Comparison of ENCODE assay signal across 8 cellular contexts in the genomic region with DNA sequence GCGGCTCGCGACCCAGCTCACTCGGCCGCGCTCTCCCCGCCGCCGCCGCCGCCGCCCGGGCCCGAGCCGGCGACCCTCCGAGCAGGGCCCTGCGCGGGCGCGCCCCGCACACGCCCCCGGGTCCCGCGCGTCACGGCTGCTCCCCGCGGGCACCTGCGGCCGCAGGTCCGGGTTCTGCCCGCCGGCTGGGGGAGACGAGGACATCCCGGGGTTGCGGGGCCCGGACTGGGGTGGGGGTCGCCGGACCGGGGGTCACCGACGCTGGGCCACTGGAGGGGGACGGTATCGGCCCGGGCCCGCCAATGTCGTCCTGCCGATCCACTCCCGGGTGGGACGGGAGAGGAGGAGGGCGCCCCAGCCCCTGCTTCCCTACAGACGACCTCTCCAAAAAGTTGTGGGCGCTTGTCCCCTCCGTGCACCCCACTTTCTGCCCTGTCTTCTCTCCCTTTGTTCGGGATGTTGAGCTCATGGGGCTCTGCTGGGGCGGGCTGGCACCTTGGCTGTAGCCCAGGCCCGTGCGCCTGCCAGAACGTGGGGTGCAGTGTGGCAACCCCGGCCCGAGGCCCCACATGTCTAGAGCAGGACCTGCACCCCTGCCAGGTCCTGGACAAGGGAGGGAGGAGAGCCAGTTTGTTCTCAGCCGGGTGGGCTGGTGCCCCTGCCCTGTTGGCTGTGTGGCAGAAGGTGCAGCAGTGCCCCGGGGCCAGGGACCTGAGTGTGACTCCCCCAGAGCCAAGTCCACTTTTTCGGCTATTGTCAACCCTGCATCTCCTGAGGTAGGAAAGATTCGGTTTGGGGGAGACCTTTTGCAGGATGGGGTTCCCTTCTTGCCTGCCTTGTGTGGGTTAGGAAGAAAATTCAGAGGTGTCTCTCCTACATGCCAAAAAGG. TPM values are rescaled to one million over a fixed set of nuclear protein-coding genes. Genes with fewer than 3 reads are reported as not detected.
DNase-seq lines count a peak whose midpoint lies in the region; ATAC-seq, FAIRE-seq and TF ChIP-seq lines count a peak whose summit lies in the region.

No MANE protein-coding gene starts in this region.

- H2BK5ac ChIP-seq in IMR-90 (ENCODE audit: low read depth, low read length, poor library complexity, severe bottlenecking), result no peak overlapping the region

- peak overlapping the region; percentile 31; the same call in 1 of the 2 replicates for H3K23ac ChIP-seq in IMR-90 (ENCODE audit: low read depth, low read length)

- H2BK20ac ChIP-seq in IMR-90 (ENCODE audit: low read depth, low read length), result no peak overlapping the region

- H3K4me1 ChIP-seq in IMR-90 (ENCODE audit: control insufficient read depth, insufficient read depth, low read length) (peaks cover 16% of the 10 kb centered on the region), GM12878 (ENCODE audit: control insufficient read depth, insufficient read depth, low read length) (peaks cover 24% of the 10 kb centered on the region), thymus (ENCODE audit: control insufficient read depth, insufficient read depth, low read length) (peaks cover 28% of the 10 kb centered on the region)

- ATAC-seq in IMR-90 (ENCODE audit: low read depth) (peak; percentile 28), GM12878 (peak; percentile 38), left lobe of liver (peak; percentile 3), HG03196 (IDR thresholded peaks at IDR 0.05; ENCODE audit: unreplicated experiment) (no peak), GM18517 (IDR thresholded peaks at IDR 0.05; ENCODE audit: unreplicated experiment) (no peak), HG03442 (IDR thresholded peaks at IDR 0.05; ENCODE audit: unreplicated experiment) (no peak)

- H3K4ac ChIP-seq in IMR-90 (ENCODE audit: low read depth, low read length), result peak overlapping the region; percentile 49; the same call in 1 of the 2 replicates

- TF ChIP-seq CTCF in IMR-90 (conservative IDR thresholded peaks at IDR 0.05; ENCODE audit: low read depth, low read length) (no peak), GM12878 (IDR thresholded peaks at IDR 0.05 in 2 of 3, conservative IDR thresholded peaks at IDR 0.05 in 1 of 3; ENCODE audit: control insufficient read depth in 2 of 3, extremely low read depth in 1 of 3, insufficient read depth in 1 of 3, low read depth in 3 of 3, low read length in 3 of 3) (no peak)

- peaks cover 2% of the 10 kb centered on the region; the same call in 1 of the 2 replicates for H3K9me3 ChIP-seq in IMR-90 (ENCODE audit: control insufficient read depth, insufficient read depth, low read length)
- no peaks in the 10 kb centered on the region; the same call in 2 of the 3 replicates for H3K9me3 ChIP-seq in GM12878 (replicated peaks; ENCODE audit: control insufficient read depth, insufficient read depth, low read length)
- no peaks in the 10 kb centered on the region for H3K9me3 ChIP-seq in thymus (ENCODE audit: control insufficient read depth)

- H4K91ac ChIP-seq in IMR-90 (ENCODE audit: insufficient read depth, low read depth, low read length), result no peak overlapping the region; the same call in 1 of the 2 replicates

- SMC1A ChIA-PET in GM12878 (lab: Charles Lee; ENCODE audit: uncharacterized antibody, unreplicated experiment), result no interaction called here

- H4K5ac ChIP-seq in IMR-90 (ENCODE audit: low read depth, low read length), result no peak overlapping the region

- DNase-seq in D341Med (ENCODE audit: low spot score) (peak; percentile 79), IMR-90 (no peak), GM12878 (ENCODE audit: low read depth, low spot score) (no peak), left lobe of liver (ENCODE audit: low spot score) (no peak)

- BruUV-seq in IMR-90 (replicated peaks; lab: Mats Ljungman, UMichigan) (no TSS peak), GM12878 (replicated peaks; lab: Mats Ljungman, UMichigan) (TSS peak; percentile 50)

- TF ChIP-seq RAD21 in IMR-90 (IDR thresholded peaks at IDR 0.05; ENCODE audit: low read length) (no peak), GM12878 (IDR thresholded peaks at IDR 0.05; ENCODE audit: insufficient read depth, low read depth, low read length) (no peak)

- dilution Hi-C loops in IMR-90 (cut with HindIII; ENCODE audit: low sequenced_read_pairs, unreplicated experiment), result no loop called here

- no peaks in the 10 kb centered on the region; the same call in 1 of the 2 replicates for H3K79me2 ChIP-seq in GM12878 (ENCODE audit: control insufficient read depth, insufficient read depth, low read length)

- no peak for TF ChIP-seq EP300 in GM12878 (IDR thresholded peaks at IDR 0.05; ENCODE audit: borderline replicate concordance in 1 of 2, control insufficient read depth in 1 of 2, low read depth in 2 of 2, low read length in 2 of 2)

- H3K56ac ChIP-seq in IMR-90 (ENCODE audit: extremely low read depth, insufficient read depth, low read length), result no peak overlapping the region

- no peak for TF ChIP-seq POLR2A in IMR-90 (IDR thresholded peaks at IDR 0.05; ENCODE audit: low read depth, low read length)
- no peak for TF ChIP-seq POLR2A in GM12878 (IDR thresholded peaks at IDR 0.05; ENCODE audit: low read depth, low read length)

- peak overlapping the region; percentile 75; the same call in 1 of the 2 replicates for H3K14ac ChIP-seq in IMR-90 (replicated peaks; ENCODE audit: low read depth, low read length)

- peak overlapping the region in 1 of 2 experiments; percentile 13; a peak in 1 of 4 replicates for H4K8ac ChIP-seq in IMR-90 (ENCODE audit: low read depth in 2 of 2, low read length in 2 of 2)

- no peak overlapping the region for H2BK15ac ChIP-seq in IMR-90 (ENCODE audit: low read depth, low read length)

- H3K36me3 ChIP-seq in IMR-90 (ENCODE audit: control insufficient read depth, insufficient read depth, low read length), result no peaks in the 10 kb centered on the region
- H3K36me3 ChIP-seq in GM12878 (ENCODE audit: control insufficient read depth in 2 of 2, insufficient read depth in 2 of 2, low read length in 1 of 2), result no peaks in the 10 kb centered on the region
- H3K36me3 ChIP-seq in thymus (ENCODE audit: control insufficient read depth, insufficient read depth), result no peaks in the 10 kb centered on the region

- H3K27me3 ChIP-seq in IMR-90 (ENCODE audit: control insufficient read depth, insufficient read depth, low read length) (peaks cover 11% of the 10 kb centered on the region; the same call in 1 of the 2 replicates), GM12878 (replicated peaks in 1 of 2; ENCODE audit: control insufficient read depth in 2 of 2, insufficient read depth in 2 of 2, low read length in 1 of 2) (no peaks in the 10 kb centered on the region; a peak in 1 of 4 replicates), thymus (ENCODE audit: control insufficient read depth, insufficient read depth) (no peaks in the 10 kb centered on the region)

- H4K20me1 ChIP-seq in IMR-90 (ENCODE audit: insufficient read depth, low read length) (peaks cover 16% of the 10 kb centered on the region), GM12878 (ENCODE audit: control insufficient read depth, insufficient read depth) (no peaks in the 10 kb centered on the region)

- no peak for FAIRE-seq in GM12878 (lab: Jason Lieb, UNC)

- H3K18ac ChIP-seq in IMR-90 (ENCODE audit: low read depth, low read length), result no peak overlapping the region; the same call in 1 of the 2 replicates

- intact Hi-C loops in IMR-90 (cut with micrococcal nuclease) (loop anchor here (5.0 kb wide), 2 partner anchors 65 to 100 kb away; no protein-coding TSS in a partner anchor), GM12878 (cut with micrococcal nuclease; ENCODE audit: unreplicated experiment) (loop anchor here (5.0 kb wide), 1 partner anchor 35 kb away; no protein-coding TSS in a partner anchor)

- H3K4me2 ChIP-seq in IMR-90 (ENCODE audit: low read depth, low read length), result peak overlapping the region; percentile 69
- H3K4me2 ChIP-seq in GM12878 (ENCODE audit: control insufficient read depth, insufficient read depth), result peak overlapping the region; percentile 85

- peak overlapping the region; percentile 60; the same call in 1 of the 2 replicates for H2AK5ac ChIP-seq in IMR-90 (ENCODE audit: low read depth, low read length)

- peak overlapping the region; percentile 93 for H2AK9ac ChIP-seq in IMR-90 (replicated peaks; ENCODE audit: low read depth, low read length, poor library complexity)

- 70% methylated on average over 2 of the region's 67 CpGs; no CpG with 5 or more reads in 1 of the 2 experiments for WGBS in IMR-90 (ENCODE audit: extremely low coverage in 2 of 2, insufficient read length in 1 of 2), 2 experiments
- WGBS in GM12878 (ENCODE audit: insufficient coverage, insufficient replicate concordance, low lambda C conversion rate, missing lambda C conversion rate), result 31% methylated on average over 16 of the region's 67 CpGs
- 4% methylated on average over 67 of the region's 67 CpGs for WGBS in thymus

- peaks cover 12 to 17% of the 10 kb centered on the region in 2 experiments; a peak in 3 of 4 replicates for H3K79me1 ChIP-seq in IMR-90 (ENCODE audit: low read depth in 1 of 2, low read length in 2 of 2)

- H3K27ac ChIP-seq in IMR-90 (ENCODE audit: insufficient read depth, low read length) (no peak overlapping the region; the same call in 1 of the 2 replicates), GM12878 (ENCODE audit: control insufficient read depth, insufficient read depth) (no peak overlapping the region), thymus (ENCODE audit: low read depth) (peak overlapping the region; percentile 70)

- no peaks in the 10 kb centered on the region for H3K9me1 ChIP-seq in IMR-90 (ENCODE audit: insufficient read depth, low read length)

- RAD21 ChIA-PET in GM12878 (lab: Charles Lee; ENCODE audit: unreplicated experiment), result interaction anchor here (0.6 to 1.0 kb wide), 2 partner anchors 10 to 13 kb away, joined by 4 to 6 read pairs; no protein-coding TSS in a partner anchor

- H3K4me3 ChIP-seq in IMR-90 (ENCODE audit: insufficient read depth, low read depth, low read length), result peak overlapping the region; percentile 83
- peak overlapping the region; percentile 77 for H3K4me3 ChIP-seq in GM12878
- H3K4me3 ChIP-seq in thymus (ENCODE audit: low read length), result peak overlapping the region; percentile 83

- in situ Hi-C loops in IMR-90 (cut with MboI; ENCODE audit: low sequenced_read_pairs), result no loop called here
- in situ Hi-C loops in GM12878 (cut with MboI), result no loop called here

- peak overlapping the region; percentile 55 for H3K9ac ChIP-seq in IMR-90 (ENCODE audit: low read depth, low read length)
- H3K9ac ChIP-seq in GM12878 (ENCODE audit: control insufficient read depth, insufficient read depth, low read length), result peak overlapping the region; percentile 26

- H2AFZ ChIP-seq in IMR-90 (replicated peaks; ENCODE audit: low read length, poor library complexity), result peak overlapping the region; percentile 93
- H2AFZ ChIP-seq in GM12878 (ENCODE audit: control insufficient read depth, low read depth, low read length), result peak overlapping the region; percentile 46

- POLR2A ChIA-PET in IMR-90 (lab: Charles Lee; ENCODE audit: unreplicated experiment) (no interaction called here), GM12878 (lab: Charles Lee) (interaction anchor here (1.4 kb wide), 1 partner anchor 11 kb away, joined by 4 read pairs; no protein-coding TSS in a partner anchor)

- CTCF ChIA-PET in IMR-90 (lab: Yijun Ruan, JAX) (no interaction called here), GM12878 (lab: Yijun Ruan, JAX) (no interaction called here)

- 0 out of 2 replicates have a peak overlapping the region, but pooled peaks have one; percentile 22 for H2BK120ac ChIP-seq in IMR-90 (ENCODE audit: low read depth, low read length)

RNA-seq across cellular contexts. Expression of a gene that starts 40.2 kb away (rescaled TPM):
- 0.36 and 0.56 TPM in 2 replicates for total RNA-seq in IMR-90 (2012; rRNA removed)
- polyA plus RNA-seq in IMR-90 (2012; rRNA removed), result 0.82 and 1.4 TPM in 2 replicates
- polyA plus RNA-seq in IMR-90 (2012; cell fraction: cytosol; rRNA removed), result 0.47 and 1.2 TPM in 2 replicates
- 0.91 and 1.9 TPM in 2 replicates for polyA plus RNA-seq in IMR-90 (2012; cell fraction: nucleus; rRNA removed; ENCODE audit: low replicate concordance)
- total RNA-seq in GM12878 (2013; cell fraction: nucleolus; rRNA removed), result 6.5 and 9.5 TPM in 2 replicates
- total RNA-seq in GM12878 (2014; rRNA removed), result 0.34 and 0.38 TPM in 2 replicates
- 0.22 and 0.23 TPM in 2 replicates for total RNA-seq in GM12878 (2014; rRNA removed; fragmentation: Illumina TruSeq; extraction: Trizol)
- 0.74 and 0.90 TPM in 2 replicates for total RNA-seq in GM12878 (2021)
- polyA plus RNA-seq in GM12878 (2011; ENCODE audit: low read depth), result 0.20 TPM
- 1.3 and 1.7 TPM in 2 replicates for polyA plus RNA-seq in GM12878 (2011; rRNA removed)
- polyA plus RNA-seq in GM12878 (2011; cell fraction: cytosol; rRNA removed), result 2.4 and 2.5 TPM in 2 replicates
- 14.0 and 14.2 TPM in 2 replicates for polyA plus RNA-seq in GM12878 (2011; cell fraction: nucleus; rRNA removed)
- 0.51 and 0.73 TPM in 2 replicates for polyA plus RNA-seq in GM12878 (2012)
- 0.32 and 0.37 TPM in 2 replicates for polyA plus RNA-seq in GM12878 (2014; fragmentation: Illumina TruSeq; extraction: Trizol)
- polyA plus RNA-seq in GM12878 (2014; fragmentation: Nextera tagmentation; extraction: Ambion mirVana), result under 1 TPM in 1 of 2 experiments, not detected in 1; 0.05 TPM
- polyA plus RNA-seq in GM12878 (2014; rRNA removed), result 0.66 and 0.78 TPM in 2 replicates
- under 1 TPM in 1 of 2 experiments, not detected in 1; 0.08 TPM for polyA plus RNA-seq in GM12878 (2016; fragmentation: Nextera tagmentation; extraction: Ambion mirVana)
- 5.9 and 8.8 TPM in 2 replicates for polyA minus RNA-seq in GM12878 (2011; rRNA and poly(A)+ RNA removed)
- polyA minus RNA-seq in GM12878 (2011; cell fraction: cytosol; rRNA and poly(A)+ RNA removed), result 2.8 and 3.7 TPM in 2 replicates
- 9.6 and 16.9 TPM in 2 replicates for polyA minus RNA-seq in GM12878 (2011; cell fraction: nucleus; rRNA and poly(A)+ RNA removed)
- total RNA-seq in left lobe of liver, result 8.4 TPM
- polyA plus RNA-seq in thymus, result 9.4 TPM

RNA-seq across cellular contexts. Expression of a gene that starts 42.6 kb away (rescaled TPM):
- total RNA-seq in IMR-90 (2012; rRNA removed), result 2.7 and 2.8 TPM in 2 replicates
- 5.8 and 7.4 TPM in 2 replicates for polyA plus RNA-seq in IMR-90 (2012; rRNA removed)
- 3.2 and 5.9 TPM in 2 replicates for polyA plus RNA-seq in IMR-90 (2012; cell fraction: cytosol; rRNA removed)
- 11.4 and 12.3 TPM in 2 replicates for polyA plus RNA-seq in IMR-90 (2012; cell fraction: nucleus; rRNA removed; ENCODE audit: low replicate concordance)
- 20.3 and 24.6 TPM in 2 replicates for total RNA-seq in GM12878 (2013; cell fraction: nucleolus; rRNA removed)
- 27.4 and 28.7 TPM in 2 replicates for total RNA-seq in GM12878 (2014; rRNA removed)
- total RNA-seq in GM12878 (2014; rRNA removed; fragmentation: Illumina TruSeq; extraction: Trizol), result 8.9 and 11.7 TPM in 2 replicates
- 45.5 and 49.1 TPM in 2 replicates for total RNA-seq in GM12878 (2021)
- 2.6 TPM for polyA plus RNA-seq in GM12878 (2011; ENCODE audit: low read depth)
- polyA plus RNA-seq in GM12878 (2011; rRNA removed), result 22.1 and 24.3 TPM in 2 replicates
- polyA plus RNA-seq in GM12878 (2011; cell fraction: cytosol; rRNA removed), result 11.8 and 18.5 TPM in 2 replicates
- polyA plus RNA-seq in GM12878 (2011; cell fraction: nucleus; rRNA removed), result 69.1 and 78.8 TPM in 2 replicates
- polyA plus RNA-seq in GM12878 (2012), result 6.2 and 8.4 TPM in 2 replicates
- 7.2 and 9.5 TPM in 2 replicates for polyA plus RNA-seq in GM12878 (2014; fragmentation: Illumina TruSeq; extraction: Trizol)
- polyA plus RNA-seq in GM12878 (2014; fragmentation: Nextera tagmentation; extraction: Ambion mirVana), result under 1 TPM; 0.21 to 0.73 TPM
- polyA plus RNA-seq in GM12878 (2014; rRNA removed), result 32.3 and 38.6 TPM in 2 replicates
- polyA plus RNA-seq in GM12878 (2016; fragmentation: Nextera tagmentation; extraction: Ambion mirVana), result 1 to 10 TPM; 4.2 to 5.3 TPM
- polyA minus RNA-seq in GM12878 (2011; rRNA and poly(A)+ RNA removed), result 34.2 and 34.7 TPM in 2 replicates
- polyA minus RNA-seq in GM12878 (2011; cell fraction: cytosol; rRNA and poly(A)+ RNA removed), result 13.9 and 15.8 TPM in 2 replicates
- 26.5 and 39.9 TPM in 2 replicates for polyA minus RNA-seq in GM12878 (2011; cell fraction: nucleus; rRNA and poly(A)+ RNA removed)
- total RNA-seq in left lobe of liver, result 42.5 TPM
- 34.4 TPM for polyA plus RNA-seq in thymus

Comparison
In these comparisons a context has a peak if more than half of its experiments do, and no peak if none do; other contexts are left out.
1. ATAC-seq: peak in IMR-90 (single experiment), GM12878 (single experiment) and left lobe of liver (single experiment); none in HG03196 (single experiment), GM18517 (single experiment) and HG03442 (single experiment).
2. Peak in every context shown above with its lines, with median percentiles within 50 percentile points of each other: H3K4me3 ChIP-seq.